Comparison of ENCODE assay signal across 18 cellular contexts in genomic region chr10:17144032-17144431, GRCh38.
"Had no signal": no experiment of that assay in that cellular context is flagged by ENCODE, and none has a peak within 500 bp of the region (broad histone marks: within the 10 kb centered on the region; RNA-seq: fewer than 3 reads in every experiment).

No MANE protein-coding gene starts in this region.

- H3K4me1 ChIP-seq: heart left ventricle, psoas muscle, testis, upper lobe of right lung had no signal

- H3K27me3 Mint-ChIP-seq: activated naive CD4-positive, alpha-beta T cell treated with anti-CD3 and anti-CD28 coated beads, Interleukin-2, amount 10 ng/mL, durations not matched to agents 7 days and 5 days; stimulated activated naive CD8-positive, alpha-beta T cell treated with anti-CD3 and anti-CD28 coated beads, Interleukin-15, amount 100 ng/mL, for 72 hours; T-cell had no signal

- H3K4me1 Mint-ChIP-seq: immature natural killer cell had no signal

- H3K4me3 ChIP-seq: coronary artery, heart left ventricle, psoas muscle, right lobe of liver, testis, upper lobe of right lung had no signal

- H3K4me2 ChIP-seq: SK-N-SH had no signal

- H3K4me3 Mint-ChIP-seq: activated CD4-positive, alpha-beta memory T cell treated with anti-CD3 and anti-CD28 coated beads, Interleukin-2, amount 10 ng/mL, durations not matched to agents 7 days and 5 days; activated naive CD4-positive, alpha-beta T cell treated with anti-CD3 and anti-CD28 coated beads, Interleukin-2, amount 10 ng/mL, durations not matched to agents 7 days and 5 days; immature natural killer cell; nephron; T-cell had no signal

- H3K27me3 ChIP-seq: heart left ventricle, right lobe of liver, testis, upper lobe of right lung had no signal

- H3K9me2 ChIP-seq: SK-N-SH had no signal

- H3K27ac Mint-ChIP-seq: activated CD4-positive, alpha-beta memory T cell treated with anti-CD3 and anti-CD28 coated beads, Interleukin-2, amount 10 ng/mL, durations not matched to agents 7 days and 5 days; immature natural killer cell had no signal

- ATAC-seq: heart left ventricle, psoas muscle, T-cell, upper lobe of right lung had no signal

- H3K36me3 ChIP-seq: heart left ventricle, right lobe of liver, upper lobe of right lung had no signal

- DNase-seq: activated CD4-positive, CD25-positive, alpha-beta regulatory T cell treated with anti-CD3 and anti-CD28 coated beads, Interleukin-2, amount 50 U/mL, for 72 hours; caudate nucleus; heart left ventricle; immature natural killer cell; mesendoderm; occipital lobe; psoas muscle; right lobe of liver; SK-N-SH; T-helper 9 cell; testis; upper lobe of right lung had no signal

- H3K9me3 Mint-ChIP-seq: activated CD4-positive, alpha-beta memory T cell treated with anti-CD3 and anti-CD28 coated beads, Interleukin-2, amount 10 ng/mL, durations not matched to agents 7 days and 5 days; activated naive CD4-positive, alpha-beta T cell treated with anti-CD3 and anti-CD28 coated beads, Interleukin-2, amount 10 ng/mL, durations not matched to agents 7 days and 5 days had no signal

- H3K9me3 ChIP-seq: heart left ventricle, psoas muscle, right lobe of liver, SK-N-SH, testis, upper lobe of right lung had no signal

- H3K27ac ChIP-seq: coronary artery, heart left ventricle, psoas muscle, right lobe of liver, testis, upper lobe of right lung had no signal
